In genomic region chr6:125528614-125529013, GRCh38 we compare ENCODE assay signal across 1 cellular context.
TF ChIP-seq lines count a peak whose summit lies in the region.

No MANE protein-coding gene starts in this region.

TF ChIP-seq in H1, 55 proteins besides CTCF, POLR2A, EP300 and RAD21 (continued from another document):
- TF ChIP-seq, protein P1, sequence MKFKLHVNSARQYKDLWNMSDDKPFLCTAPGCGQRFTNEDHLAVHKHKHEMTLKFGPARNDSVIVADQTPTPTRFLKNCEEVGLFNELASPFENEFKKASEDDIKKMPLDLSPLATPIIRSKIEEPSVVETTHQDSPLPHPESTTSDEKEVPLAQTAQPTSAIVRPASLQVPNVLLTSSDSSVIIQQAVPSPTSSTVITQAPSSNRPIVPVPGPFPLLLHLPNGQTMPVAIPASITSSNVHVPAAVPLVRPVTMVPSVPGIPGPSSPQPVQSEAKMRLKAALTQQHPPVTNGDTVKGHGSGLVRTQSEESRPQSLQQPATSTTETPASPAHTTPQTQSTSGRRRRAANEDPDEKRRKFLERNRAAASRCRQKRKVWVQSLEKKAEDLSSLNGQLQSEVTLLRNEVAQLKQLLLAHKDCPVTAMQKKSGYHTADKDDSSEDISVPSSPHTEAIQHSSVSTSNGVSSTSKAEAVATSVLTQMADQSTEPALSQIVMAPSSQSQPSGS (IDR thresholded peaks at IDR 0.05; ENCODE audit: low read length) = no peak
- no peak for TF ChIP-seq E2F6 (IDR thresholded peaks at IDR 0.05)
- TF ChIP-seq SP4 (IDR thresholded peaks at IDR 0.05; ENCODE audit: low read length) = no peak
- no peak for TF ChIP-seq BCL11A (IDR thresholded peaks at IDR 0.05; ENCODE audit: low read depth in 2 of 2, low read length in 2 of 2)
- TF ChIP-seq CBX5 (IDR thresholded peaks at IDR 0.05; ENCODE audit: low read depth, low read length) = no peak
- no peak for TF ChIP-seq NANOG (IDR thresholded peaks at IDR 0.05; ENCODE audit: insufficient read depth, low read depth, low read length, poor library complexity, severe bottlenecking)
- no peak for TF ChIP-seq SAP30 (IDR thresholded peaks at IDR 0.05; ENCODE audit: insufficient read depth, insufficient replicate concordance, low read length)
- TF ChIP-seq ZNF274 (IDR thresholded peaks at IDR 0.05; ENCODE audit: borderline replicate concordance, extremely low read depth, low read length) = no peak
- no peak for TF ChIP-seq MAFK (IDR thresholded peaks at IDR 0.05; ENCODE audit: low read depth, low read length)
- TF ChIP-seq TCF12 (IDR thresholded peaks at IDR 0.05; ENCODE audit: low read depth, low read length) = 0 out of 2 replicates have a peak, but pooled peaks have one; percentile 32
- TF ChIP-seq EGR1 (IDR thresholded peaks at IDR 0.05; ENCODE audit: borderline replicate concordance, low read depth, low read length) = peak; percentile 37; the same call in 1 of the 2 replicates
- no peak for TF ChIP-seq CREB1 (IDR thresholded peaks at IDR 0.05)
- TF ChIP-seq TEAD4 (IDR thresholded peaks at IDR 0.05; ENCODE audit: low read depth, low read length) = 0 out of 2 replicates have a peak, but pooled peaks have one; percentile 4
- no peak for TF ChIP-seq SIN3A (conservative IDR thresholded peaks at IDR 0.05 in 1 of 2, IDR thresholded peaks at IDR 0.05 in 1 of 2; ENCODE audit: low read depth in 1 of 2, low read length in 2 of 2)
- TF ChIP-seq SP1 (IDR thresholded peaks at IDR 0.05; ENCODE audit: low read depth, low read length) = no peak
- peak; percentile 26 for TF ChIP-seq ASH2L (IDR thresholded peaks at IDR 0.05; ENCODE audit: low read length)
- TF ChIP-seq SIRT6 (IDR thresholded peaks at IDR 0.05; ENCODE audit: low read length) = no peak
- TF ChIP-seq FOSL1 (IDR thresholded peaks at IDR 0.05; ENCODE audit: insufficient read depth, low read depth, low read length) = no peak
- no peak for TF ChIP-seq RBBP5 (IDR thresholded peaks at IDR 0.05; ENCODE audit: borderline replicate concordance, low read depth, low read length)
- TF ChIP-seq USF2 (IDR thresholded peaks at IDR 0.05; ENCODE audit: low read length) = no peak
- TF ChIP-seq YY1 (IDR thresholded peaks at IDR 0.05; ENCODE audit: low read depth, low read length) = no peak
- TF ChIP-seq CEBPB (IDR thresholded peaks at IDR 0.05; ENCODE audit: low read depth, low read length) = no peak
- TF ChIP-seq JUND (IDR thresholded peaks at IDR 0.05; ENCODE audit: low read length) = no peak
- TF ChIP-seq EZH2 (IDR thresholded peaks at IDR 0.05; ENCODE audit: low read depth, low read length, severe bottlenecking) = no peak
